ENCODE assay signal across 9 cellular contexts in the genomic region with DNA sequence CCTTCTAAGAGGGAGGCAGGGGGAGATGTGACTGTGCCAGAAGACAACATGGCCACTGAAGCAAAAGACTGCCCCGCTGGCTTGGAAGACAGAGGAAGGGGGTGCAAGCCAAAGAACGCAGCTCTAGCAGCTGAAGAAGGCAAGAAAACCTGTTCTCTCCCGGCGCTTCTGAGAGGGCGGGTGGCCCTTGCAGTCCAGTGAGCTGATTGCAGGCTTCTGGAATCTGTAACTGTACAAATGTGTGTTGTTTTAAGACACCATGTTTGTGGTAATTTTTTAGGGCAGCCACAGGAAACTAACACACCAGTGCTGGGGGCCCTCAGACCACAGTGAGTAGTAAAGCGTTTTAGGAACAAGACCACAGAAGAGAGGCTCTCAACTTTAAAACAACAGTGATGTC. TPM values are rescaled to one million over a fixed set of nuclear protein-coding genes. Genes with fewer than 3 reads are reported as not detected.
DNase-seq lines count a peak whose midpoint lies in the region; ATAC-seq lines count a peak whose summit lies in the region.
"Had no signal": no experiment of that assay in that cellular context is flagged by ENCODE, and none has a peak within 500 bp of the region (broad histone marks: within the 10 kb centered on the region; RNA-seq: fewer than 3 reads in every experiment).

No MANE protein-coding gene starts in this region.

- H3K27me3 Mint-ChIP-seq in T-helper 2 cell treated with Interferon-gamma antibody and Interleukin-4, amounts not matched to agents 5 μg/mL and 100 μg/mL, for 36 hours (ENCODE audit: low read depth): no peaks in the 10 kb centered on the region

- no peak for ATAC-seq in GM21786 (IDR thresholded peaks at IDR 0.05; ENCODE audit: unreplicated experiment)

- H3K9me3 ChIP-seq in stomach smooth muscle (ENCODE audit: control insufficient read depth in 2 of 2, low read length in 2 of 2): no peaks in the 10 kb centered on the region
- H3K9me3 ChIP-seq: MG63 had no signal

- no peaks in the 10 kb centered on the region for H3K9me3 Mint-ChIP-seq in T-helper 2 cell treated with Interferon-gamma antibody and Interleukin-4, amounts not matched to agents 5 μg/mL and 100 μg/mL, for 36 hours

- no peak overlapping the region for H3K4me3 ChIP-seq in stomach smooth muscle (ENCODE audit: low read length in 2 of 2)
- H3K4me3 ChIP-seq: MG63 had no signal

- H3K27ac Mint-ChIP-seq in T-helper 2 cell treated with Interferon-gamma antibody and Interleukin-4, amounts not matched to agents 5 μg/mL and 100 μg/mL, for 36 hours: peak overlapping the region; percentile 33

- H3K4me1 ChIP-seq in stomach smooth muscle (ENCODE audit: control insufficient read depth, insufficient read depth, low read length): no peaks in the 10 kb centered on the region

- DNase-seq in activated gamma-delta T cell treated with Interleukin-2 at 50 U/mL for 16 hours (peak; percentile 11), activated gamma-delta T cell (lab: John Stamatoyannopoulos, UW) (no peak), glomerular visceral epithelial cell (ENCODE audit: extremely low spot score) (peak; percentile 25), NCI-H748 treated with DMSO at 0.1 percent for 48 hours (lab: John Stamatoyannopoulos, UW) (no peak), mucosa of gallbladder (ENCODE audit: low spot score) (no peak)
- DNase-seq in T-helper 2 cell treated with Interferon-gamma antibody and Interleukin-4, amounts not matched to agents 5 μg/mL and 100 μg/mL, for 36 hours (ENCODE audit: low spot score): no peak
- DNase-seq: MG63 had no signal

- no peak overlapping the region for H3K9ac ChIP-seq in stomach smooth muscle (ENCODE audit: low read length in 2 of 2)

- H3K27me3 ChIP-seq in stomach smooth muscle (ENCODE audit: control insufficient read depth in 1 of 2, insufficient read depth in 2 of 2, low read length in 2 of 2): no peaks in the 10 kb centered on the region
- H3K27me3 ChIP-seq: MG63 had no signal

- peaks cover 26 to 28% of the 10 kb centered on the region in 2 donors for H3K36me3 ChIP-seq in stomach smooth muscle (ENCODE audit: control insufficient read depth in 2 of 2, insufficient read depth in 2 of 2, low read length in 2 of 2)

- peak overlapping the region; percentile 26 for H3K27ac ChIP-seq in stomach smooth muscle (ENCODE audit: low read length)

- H3K4me3 Mint-ChIP-seq in T-helper 2 cell treated with Interferon-gamma antibody and Interleukin-4, amounts not matched to agents 5 μg/mL and 100 μg/mL, for 36 hours: peak overlapping the region; percentile 58

- peaks cover 43% of the 10 kb centered on the region for H3K36me3 Mint-ChIP-seq in T-helper 2 cell treated with Interferon-gamma antibody and Interleukin-4, amounts not matched to agents 5 μg/mL and 100 μg/mL, for 36 hours (ENCODE audit: low read depth)

- H3K4me1 Mint-ChIP-seq in T-helper 2 cell treated with Interferon-gamma antibody and Interleukin-4, amounts not matched to agents 5 μg/mL and 100 μg/mL, for 36 hours (ENCODE audit: low read depth): peaks cover 36% of the 10 kb centered on the region

RNA-seq across cellular contexts. Expression of a gene that starts 47.0 kb away (rescaled TPM):
- 228 TPM for total RNA-seq in mucosa of gallbladder

Comparison
In these comparisons a context has a peak if more than half of its experiments do, and no peak if none do; other contexts are left out.
1. DNase-seq: peak in activated gamma-delta T cell treated with Interleukin-2 at 50 U/mL for 16 hours (single experiment) and glomerular visceral epithelial cell (single experiment); none in activated gamma-delta T cell (single experiment), T-helper 2 cell treated with Interferon-gamma antibody and Interleukin-4, amounts not matched to agents 5 μg/mL and 100 μg/mL, for 36 hours (single experiment), NCI-H748 treated with DMSO at 0.1 percent for 48 hours (single experiment) and mucosa of gallbladder (single experiment).